Comparison of ENCODE assay signal across 12 cellular contexts in genomic region chr21:16124397-16125130, GRCh38.
DNase-seq lines count a peak whose midpoint lies in the region; TF ChIP-seq lines count a peak whose summit lies in the region.
"Had no signal": no experiment of that assay in that cellular context is flagged by ENCODE, and none has a peak within 500 bp of the region (broad histone marks: within the 10 kb centered on the region; RNA-seq: fewer than 3 reads in every experiment).

No MANE protein-coding gene starts in this region.

- peak overlapping the region; percentile 20 for H3K4me3 ChIP-seq in AG09309 (ENCODE audit: control insufficient read depth, low read depth, low read length)
- H3K4me3 ChIP-seq: SJSA1 had no signal

- DNase-seq in AG09309 (ENCODE audit: low read depth) (peak; percentile 90), NCI-H446 (lab: John Stamatoyannopoulos, UW) (peak; percentile 50 to 75), dermis microvascular lymphatic vessel endothelial cell (ENCODE audit: low read depth in 2 of 2) (peak; percentile 68 to 80), myocyte (ENCODE audit: low read depth) (peak; percentile 66), iPS-NIHi7 (ENCODE audit: extremely low spot score) (no peak), NCI-H1105 treated with DMSO at 0.1 percent for 48 hours (lab: John Stamatoyannopoulos, UW) (no peak)
- no peak for DNase-seq in central memory CD4-positive, alpha-beta T cell
- no peak for DNase-seq in activated naive CD8-positive, alpha-beta T cell treated with anti-CD3 and anti-CD28 coated beads for 36 hours
- DNase-seq: activated CD4-positive, alpha-beta T cell treated with anti-CD3 and anti-CD28 coated beads for 48 hours; activated naive CD4-positive, alpha-beta T cell treated with Interleukin-2 at 50 U/mL for 16 hours; stimulated activated naive B cell treated with anti-CD40 and anti-IgM and Interleukin-4, amounts not matched to agents 10 μg/mL and 1 μg/mL and 100 μg/mL, for 72 hours had no signal

- no peak for TF ChIP-seq CTCF in AG09309 (IDR thresholded peaks at IDR 0.05; ENCODE audit: control insufficient read depth, insufficient read depth, low read depth, low read length, missing control alignments)

- no peaks in the 10 kb centered on the region for H3K4me1 Mint-ChIP-seq in activated naive CD8-positive, alpha-beta T cell treated with anti-CD3 and anti-CD28 coated beads for 36 hours
- H3K4me1 Mint-ChIP-seq: stimulated activated naive B cell treated with anti-CD40 and anti-IgM and Interleukin-4, amounts not matched to agents 10 μg/mL and 1 μg/mL and 100 μg/mL, for 72 hours had no signal

- no peak overlapping the region for H3K4me3 Mint-ChIP-seq in activated naive CD8-positive, alpha-beta T cell treated with anti-CD3 and anti-CD28 coated beads for 36 hours
- H3K4me3 Mint-ChIP-seq: stimulated activated naive B cell treated with anti-CD40 and anti-IgM and Interleukin-4, amounts not matched to agents 10 μg/mL and 1 μg/mL and 100 μg/mL, for 72 hours had no signal

- no peaks in the 10 kb centered on the region for H3K36me3 Mint-ChIP-seq in activated naive CD8-positive, alpha-beta T cell treated with anti-CD3 and anti-CD28 coated beads for 36 hours
- H3K36me3 Mint-ChIP-seq: stimulated activated naive B cell treated with anti-CD40 and anti-IgM and Interleukin-4, amounts not matched to agents 10 μg/mL and 1 μg/mL and 100 μg/mL, for 72 hours had no signal

- no peaks in the 10 kb centered on the region for H3K27me3 Mint-ChIP-seq in activated naive CD8-positive, alpha-beta T cell treated with anti-CD3 and anti-CD28 coated beads for 36 hours
- H3K27me3 Mint-ChIP-seq: stimulated activated naive B cell treated with anti-CD40 and anti-IgM and Interleukin-4, amounts not matched to agents 10 μg/mL and 1 μg/mL and 100 μg/mL, for 72 hours had no signal

- no peaks in the 10 kb centered on the region for H3K9me3 Mint-ChIP-seq in activated naive CD8-positive, alpha-beta T cell treated with anti-CD3 and anti-CD28 coated beads for 36 hours

- H3K27ac Mint-ChIP-seq in activated naive CD8-positive, alpha-beta T cell treated with anti-CD3 and anti-CD28 coated beads for 36 hours, result no peak overlapping the region
- H3K27ac Mint-ChIP-seq: stimulated activated naive B cell treated with anti-CD40 and anti-IgM and Interleukin-4, amounts not matched to agents 10 μg/mL and 1 μg/mL and 100 μg/mL, for 72 hours had no signal

Comparison
In these comparisons a context has a peak if more than half of its experiments do, and no peak if none do; other contexts are left out.
1. DNase-seq: peak in AG09309 (single experiment), NCI-H446 (2 of 2), dermis microvascular lymphatic vessel endothelial cell (2 of 2) and myocyte (single experiment); none in iPS-NIHi7 (single experiment), NCI-H1105 treated with DMSO at 0.1 percent for 48 hours (single experiment), central memory CD4-positive, alpha-beta T cell (single experiment) and activated naive CD8-positive, alpha-beta T cell treated with anti-CD3 and anti-CD28 coated beads for 36 hours (single experiment).